In genomic region chr4:40309250-40309774, GRCh38 we compare ENCODE assay signal across 8 cellular contexts. TPM values are rescaled to one million over a fixed set of nuclear protein-coding genes. Genes with fewer than 3 reads are reported as not detected.
DNase-seq lines count a peak whose midpoint lies in the region; ATAC-seq lines count a peak whose summit lies in the region.

No MANE protein-coding gene starts in this region.

- DNase-seq in activated CD4-positive, alpha-beta T cell treated with anti-CD3 and anti-CD28 coated beads for 48 hours, result peak; percentile 95
- DNase-seq in ecto neural progenitor cell (ENCODE audit: low spot score) (peak; percentile 92), mesenteric fat pad (ENCODE audit: low spot score) (peak; percentile 93), NCI-H345 (lab: John Stamatoyannopoulos, UW) (no peak)
- DNase-seq in stimulated activated CD8-positive, alpha-beta memory T cell treated with anti-CD3 and anti-CD28 coated beads, Interleukin-4, amount 100 ng/mL, for 24 hours (ENCODE audit: low read depth), result peak; percentile 78

- ATAC-seq in GM18868 (IDR thresholded peaks at IDR 0.05; ENCODE audit: unreplicated experiment) (peak; percentile 30), HG03520 (IDR thresholded peaks at IDR 0.05; ENCODE audit: unreplicated experiment) (peak; percentile 36), GM19467 (IDR thresholded peaks at IDR 0.05; ENCODE audit: unreplicated experiment) (no peak)

RNA-seq across cellular contexts. Expression of gene CHRNA9, which starts 25.8 kb away (rescaled TPM):
- not detected for total RNA-seq in mesenteric fat pad
